ENCODE assay signal across 11 cellular contexts in the genomic region with DNA sequence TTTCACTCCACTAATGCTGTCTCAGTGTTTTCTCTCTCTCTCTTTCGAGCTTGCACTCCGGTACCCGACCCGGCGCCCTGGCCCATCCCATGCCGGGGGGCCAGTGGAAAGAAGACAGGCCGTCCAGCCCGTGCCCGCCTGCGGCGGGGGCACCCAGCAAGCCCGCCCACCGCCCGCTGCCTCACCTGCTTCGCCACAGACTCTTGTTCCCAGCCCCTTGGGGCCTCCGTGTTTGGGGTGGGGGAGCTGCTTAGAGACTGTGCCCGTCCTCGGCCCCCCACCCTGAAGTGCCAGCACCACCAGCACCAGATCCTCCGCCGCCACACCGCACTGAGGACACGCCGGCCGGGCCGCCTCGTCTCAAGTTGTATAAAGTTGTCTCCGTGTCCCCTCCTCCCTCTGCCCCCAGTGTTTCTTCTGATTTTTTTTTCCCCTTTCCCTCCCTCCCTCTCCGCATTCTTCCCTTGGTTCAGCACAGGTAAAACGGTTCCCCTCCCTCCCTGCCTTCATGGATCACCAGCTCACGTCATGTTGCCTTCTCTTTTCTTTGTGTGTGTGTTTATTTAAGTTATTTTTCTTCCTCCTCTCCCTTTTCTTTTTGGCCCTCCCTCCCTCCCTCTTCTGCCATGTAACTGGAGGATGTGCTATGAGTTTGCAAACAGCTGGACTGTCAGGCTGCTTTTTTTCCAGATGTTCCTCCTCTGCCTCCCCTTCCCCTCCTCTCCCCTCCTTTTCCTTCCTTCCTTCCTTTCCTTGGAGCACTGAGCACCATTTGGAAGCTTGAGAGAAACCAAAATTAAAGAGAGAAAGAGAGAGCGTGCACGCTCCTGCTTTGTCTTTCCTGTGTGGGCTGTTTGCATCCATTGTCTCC. TPM values are rescaled to one million over a fixed set of nuclear protein-coding genes. Genes with fewer than 3 reads are reported as not detected.
A peak's percentile ranks its signal among the peaks of the same experiment; 100 is the strongest.
DNase-seq lines count a peak whose midpoint lies in the region; ATAC-seq and TF ChIP-seq lines count a peak whose summit lies in the region.
"Had no signal": no experiment of that assay in that cellular context is flagged by ENCODE, and none has a peak within 500 bp of the region (broad histone marks: within the 10 kb centered on the region; RNA-seq: fewer than 3 reads in every experiment).

No MANE protein-coding gene starts in this region.

- DNase-seq in heart left ventricle (no peak), Right ventricle myocardium superior (no peak), left kidney (ENCODE audit: low read depth, low spot score) (peak; percentile 94), transverse colon (no peak), uterus (no peak), DMS 273 treated with DMSO at 0.1 percent for 48 hours (lab: John Stamatoyannopoulos, UW) (no peak)
- DNase-seq in activated T-helper 2 cell treated with anti-CD3 and anti-CD28 coated beads, Interferon-gamma antibody, Interleukin-2, Interleukin-4, amounts not matched to agents 10 μg/mL and 5 μg/mL and 100 μg/mL, durations not matched to agents 14 hours and 24 hours and 36 hours (ENCODE audit: low spot score) = no peak
- DNase-seq: activated CD4-positive, CD25-positive, alpha-beta regulatory T cell treated with anti-CD3 and anti-CD28 coated beads, Interleukin-2, amount 50 U/mL, for 72 hours; DMS153 had no signal

- H3K4me3 Mint-ChIP-seq in activated T-helper 2 cell treated with anti-CD3 and anti-CD28 coated beads, Interferon-gamma antibody, Interleukin-2, Interleukin-4, amounts not matched to agents 10 μg/mL and 5 μg/mL and 100 μg/mL, durations not matched to agents 14 hours and 24 hours and 36 hours (ENCODE audit: low read depth) = peak overlapping the region; percentile 70

- no peaks in the 10 kb centered on the region for H3K9me3 Mint-ChIP-seq in activated T-helper 2 cell treated with anti-CD3 and anti-CD28 coated beads, Interferon-gamma antibody, Interleukin-2, Interleukin-4, amounts not matched to agents 10 μg/mL and 5 μg/mL and 100 μg/mL, durations not matched to agents 14 hours and 24 hours and 36 hours

- H3K9me3 ChIP-seq in heart left ventricle (no peaks in the 10 kb centered on the region), transverse colon (no peaks in the 10 kb centered on the region), uterus (no peaks in the 10 kb centered on the region)

- in situ Hi-C loops in transverse colon (cut with MboI; ENCODE audit: low pct_ligation_motif_present in 1 of 4, low pct_unique_long_range_greater_than_20kb in 1 of 4, low sequenced_read_pairs in 3 of 4) = no loop called here

- intact Hi-C loops in heart left ventricle (cut with DNase I) = loop anchor here in 2 of 10 donors (2.0 to 5.0 kb wide), 2 partner anchors 13 to 589 kb away; a partner anchor contains a TSS
- intact Hi-C loops in Right ventricle myocardium superior (cut with DNase I) = no loop called here
- intact Hi-C loops in activated T-helper 2 cell treated with anti-CD3 and anti-CD28 coated beads, Interferon-gamma antibody, Interleukin-2, Interleukin-4, amounts not matched to agents 10 μg/mL and 5 μg/mL and 100 μg/mL, durations not matched to agents 14 hours and 24 hours and 36 hours (cut with micrococcal nuclease) = loop anchor here (5.0 to 10.0 kb wide), 6 partner anchors 359 to 1161 kb away; a partner anchor contains a TSS
- intact Hi-C loops in transverse colon (cut with DNase I; ENCODE audit: low total_unique reads) = no loop called here
- intact Hi-C loops in uterus (cut with DNase I; ENCODE audit: low total_unique reads) = no loop called here

- no peak for TF ChIP-seq EP300 in transverse colon (IDR thresholded peaks at IDR 0.05; ENCODE audit: low read depth)

- H3K27me3 ChIP-seq in heart left ventricle = peaks cover 0 to 6% (median 0%) of the 10 kb centered on the region in 9 donors
- H3K27me3 ChIP-seq in transverse colon = no peaks in the 10 kb centered on the region
- H3K27me3 ChIP-seq in uterus = no peaks in the 10 kb centered on the region

- no peak for TF ChIP-seq CTCF in heart left ventricle (IDR thresholded peaks at IDR 0.05)
- TF ChIP-seq CTCF in transverse colon (IDR thresholded peaks at IDR 0.05) = no peak
- TF ChIP-seq CTCF in uterus (IDR thresholded peaks at IDR 0.05) = no peak

- H3K27ac ChIP-seq in heart left ventricle (peak overlapping the region in 9 of 12 donors; percentile 94 to 99 (median 99)), transverse colon (peak overlapping the region; percentile 96 to 99 (median 98)), uterus (no peak overlapping the region)

- TF ChIP-seq POLR2A in heart left ventricle (IDR thresholded peaks at IDR 0.05) = no peak
- no peak for TF ChIP-seq POLR2A in transverse colon (IDR thresholded peaks at IDR 0.05)
- TF ChIP-seq POLR2A in uterus (IDR thresholded peaks at IDR 0.05) = no peak

- no peak overlapping the region for H3K27ac Mint-ChIP-seq in activated T-helper 2 cell treated with anti-CD3 and anti-CD28 coated beads, Interferon-gamma antibody, Interleukin-2, Interleukin-4, amounts not matched to agents 10 μg/mL and 5 μg/mL and 100 μg/mL, durations not matched to agents 14 hours and 24 hours and 36 hours

- WGBS in heart left ventricle, 4 donors = 71 to 74% (median 72%) methylated on average over 27 to 32 of the region's 32 CpGs
- WGBS in transverse colon (ENCODE audit: low coverage in 1 of 2), 2 donors = 57 to 70% methylated on average over 17 to 32 of the region's 32 CpGs

- peaks cover 0 to 61% (median 56%) of the 10 kb centered on the region in 9 donors for H3K36me3 ChIP-seq in heart left ventricle
- peaks cover 0 to 44% (median 16%) of the 10 kb centered on the region in 4 donors for H3K36me3 ChIP-seq in transverse colon
- H3K36me3 ChIP-seq in uterus = no peaks in the 10 kb centered on the region

- peaks cover 37% of the 10 kb centered on the region for H3K36me3 Mint-ChIP-seq in activated T-helper 2 cell treated with anti-CD3 and anti-CD28 coated beads, Interferon-gamma antibody, Interleukin-2, Interleukin-4, amounts not matched to agents 10 μg/mL and 5 μg/mL and 100 μg/mL, durations not matched to agents 14 hours and 24 hours and 36 hours (ENCODE audit: low read depth)

- no peak for ATAC-seq in heart left ventricle
- no peak for ATAC-seq in Right ventricle myocardium superior (ENCODE audit: poor library complexity)
- ATAC-seq in HG02981 (IDR thresholded peaks at IDR 0.05; ENCODE audit: unreplicated experiment) = no peak

- peaks cover 12% of the 10 kb centered on the region for H3K4me1 Mint-ChIP-seq in activated T-helper 2 cell treated with anti-CD3 and anti-CD28 coated beads, Interferon-gamma antibody, Interleukin-2, Interleukin-4, amounts not matched to agents 10 μg/mL and 5 μg/mL and 100 μg/mL, durations not matched to agents 14 hours and 24 hours and 36 hours (ENCODE audit: low read depth)

- H3K4me3 ChIP-seq in heart left ventricle (peak overlapping the region in 4 of 12 donors; percentile 59 to 78 (median 72)), transverse colon (peak overlapping the region in 2 of 4 donors; percentile 60 to 72), uterus (no peak overlapping the region)

- H3K27me3 Mint-ChIP-seq in activated T-helper 2 cell treated with anti-CD3 and anti-CD28 coated beads, Interferon-gamma antibody, Interleukin-2, Interleukin-4, amounts not matched to agents 10 μg/mL and 5 μg/mL and 100 μg/mL, durations not matched to agents 14 hours and 24 hours and 36 hours (ENCODE audit: low read depth) = peaks cover 2% of the 10 kb centered on the region

- H3K4me1 ChIP-seq in heart left ventricle = peaks cover 0 to 49% (median 30%) of the 10 kb centered on the region in 12 donors
- H3K4me1 ChIP-seq in transverse colon = peaks cover 6 to 54% (median 35%) of the 10 kb centered on the region in 4 donors
- no peaks in the 10 kb centered on the region for H3K4me1 ChIP-seq in uterus

RNA-seq across cellular contexts. Expression of a gene that starts 2.1 kb away (rescaled TPM):
- total RNA-seq in heart left ventricle = 1 to 10 TPM; 1.5 to 4.1 (median 2.4) TPM
- polyA plus RNA-seq in heart left ventricle = 1 to 10 TPM; 1.4 to 2.1 TPM
- 1.1 TPM for total RNA-seq in Right ventricle myocardium superior
- 7.5 and 8.1 TPM in 2 replicates for total RNA-seq in activated T-helper 2 cell treated with anti-CD3 and anti-CD28 coated beads, Interferon-gamma antibody, Interleukin-2, Interleukin-4, amounts not matched to agents 10 μg/mL and 5 μg/mL and 100 μg/mL, durations not matched to agents 14 hours and 24 hours and 36 hours
- 10 to 100 TPM in 3 of 4 donors, 1 to 10 TPM in 1; 1.1 to 16.5 (median 12.3) TPM for total RNA-seq in transverse colon
- 1 to 10 TPM in 3 of 4 donors, not detected in 1; 3.7 to 7.1 (median 3.8) TPM for total RNA-seq in uterus

RNA-seq across cellular contexts. Expression of a gene that starts 11.7 kb away (rescaled TPM):
- total RNA-seq in heart left ventricle (10 to 100 TPM in 5 of 9 donors, 1 to 10 TPM in 4; 5.6 to 16.3 (median 11.4) TPM), Right ventricle myocardium superior (11.6 TPM), transverse colon (100 to 1,000 TPM; 210 to 231 (median 214) TPM), uterus (10 to 100 TPM in 2 of 4 donors, 1 to 10 TPM in 2; 1.8 to 39.8 (median 16.1) TPM)
- polyA plus RNA-seq in heart left ventricle = 1 to 10 TPM; 7.1 to 8.7 TPM
- total RNA-seq in activated T-helper 2 cell treated with anti-CD3 and anti-CD28 coated beads, Interferon-gamma antibody, Interleukin-2, Interleukin-4, amounts not matched to agents 10 μg/mL and 5 μg/mL and 100 μg/mL, durations not matched to agents 14 hours and 24 hours and 36 hours = 1.0 TPM in 1 of 2 replicates, not detected in the other

RNA-seq across cellular contexts. Expression of a gene that starts 12.4 kb away (rescaled TPM):
- 10 to 100 TPM; 23.6 to 82.9 (median 58.8) TPM for total RNA-seq in heart left ventricle
- 10 to 100 TPM; 35.2 to 93.9 TPM for polyA plus RNA-seq in heart left ventricle
- 56.0 TPM for total RNA-seq in Right ventricle myocardium superior
- 203 and 209 TPM in 2 replicates for total RNA-seq in activated T-helper 2 cell treated with anti-CD3 and anti-CD28 coated beads, Interferon-gamma antibody, Interleukin-2, Interleukin-4, amounts not matched to agents 10 μg/mL and 5 μg/mL and 100 μg/mL, durations not matched to agents 14 hours and 24 hours and 36 hours
- 1,000 to 10,000 TPM in 1 of 4 donors, 100 to 1,000 TPM in 3; 194 to 1,037 (median 566) TPM for total RNA-seq in transverse colon
- 100 to 1,000 TPM in 2 of 4 donors, 10 to 100 TPM in 2; 58.1 to 275 (median 91.4) TPM for total RNA-seq in uterus

RNA-seq across cellular contexts. Expression of a gene that starts 41.2 kb away (rescaled TPM):
- 1 to 10 TPM in 1 of 9 donors, not detected in 8; 2.4 TPM for total RNA-seq in heart left ventricle
- not detected for polyA plus RNA-seq in heart left ventricle
- total RNA-seq in Right ventricle myocardium superior = not detected
- total RNA-seq in activated T-helper 2 cell treated with anti-CD3 and anti-CD28 coated beads, Interferon-gamma antibody, Interleukin-2, Interleukin-4, amounts not matched to agents 10 μg/mL and 5 μg/mL and 100 μg/mL, durations not matched to agents 14 hours and 24 hours and 36 hours = 76.8 and 77.7 TPM in 2 replicates
- 1 to 10 TPM in 1 of 4 donors, not detected in 3; 3.2 TPM for total RNA-seq in transverse colon
- total RNA-seq in uterus = not detected
- total RNA-seq: myocyte had no signal

RNA-seq across cellular contexts. Expression of a gene that starts 46.2 kb away (rescaled TPM):
- 1 to 10 TPM in 5 of 9 donors, under 1 TPM in 4; 0.46 to 6.9 (median 1.1) TPM for total RNA-seq in heart left ventricle
- polyA plus RNA-seq in heart left ventricle = 1 to 10 TPM in 1 of 2 donors, under 1 TPM in 1; 0.85 to 1.8 TPM
- 1.5 TPM for total RNA-seq in Right ventricle myocardium superior
- 0.50 TPM in 1 of 2 replicates, not detected in the other for total RNA-seq in activated T-helper 2 cell treated with anti-CD3 and anti-CD28 coated beads, Interferon-gamma antibody, Interleukin-2, Interleukin-4, amounts not matched to agents 10 μg/mL and 5 μg/mL and 100 μg/mL, durations not matched to agents 14 hours and 24 hours and 36 hours
- 1 to 10 TPM; 1.1 to 7.5 (median 3.0) TPM for total RNA-seq in transverse colon
- 10 to 100 TPM in 1 of 4 donors, 1 to 10 TPM in 1, not detected in 2; 1.9 to 10.2 TPM for total RNA-seq in uterus
- total RNA-seq: myocyte had no signal

Comparison
In these comparisons a context has a peak if more than half of its experiments do, and no peak if none do; other contexts are left out.
1. H3K27ac ChIP-seq: peak in heart left ventricle (9 of 12) and transverse colon (4 of 4); none in uterus (0 of 2).
2. RNA of a gene that starts 11.7 kb away (total RNA-seq): 210 to 231 TPM in transverse colon; 1.8 to 39.8 TPM in uterus, 11.6 TPM in Right ventricle myocardium superior (single experiment), 5.6 to 16.3 TPM in heart left ventricle and 1.0 TPM in activated T-helper 2 cell treated with anti-CD3 and anti-CD28 coated beads, Interferon-gamma antibody, Interleukin-2, Interleukin-4, amounts not matched to agents 10 μg/mL and 5 μg/mL and 100 μg/mL, durations not matched to agents 14 hours and 24 hours and 36 hours; every median in the first group is over 4 times any median in the second.